2 cellular contexts compared by ENCODE assay signal in genomic region chr3:99871231-99871898, GRCh38.
TF ChIP-seq lines count a peak whose summit lies in the region.

No MANE protein-coding gene starts in this region.

TF ChIP-seq in SK-N-SH, 30 proteins besides CTCF, POLR2A, EP300 and RAD21 (continued from another document):
- TF ChIP-seq GATA2 (CRISPR knock-in tag; IDR thresholded peaks at IDR 0.05) (no peak), FOXM1 (IDR thresholded peaks at IDR 0.05; ENCODE audit: low read depth) (no peak), ZBTB33 (IDR thresholded peaks at IDR 0.05; ENCODE audit: borderline replicate concordance, low read depth) (no peak), ELF1 (IDR thresholded peaks at IDR 0.05) (no peak), EZH2phosphoT487 (IDR thresholded peaks at IDR 0.05; ENCODE audit: borderline replicate concordance, low read depth) (no peak), PBX3 (IDR thresholded peaks at IDR 0.05) (no peak), POLR2AphosphoS5 (IDR thresholded peaks at IDR 0.05; ENCODE audit: low read depth, low read length) (no peak), FOXJ3 (CRISPR knock-in tag; IDR thresholded peaks at IDR 0.05) (no peak), JUND (IDR thresholded peaks at IDR 0.05) (no peak), USF2 (IDR thresholded peaks at IDR 0.05; ENCODE audit: borderline replicate concordance, low read depth, low read length) (no peak), USF1 (IDR thresholded peaks at IDR 0.05; ENCODE audit: borderline replicate concordance, low read depth) (no peak)
TF ChIP-seq in SK-N-SH: peak in this region for 0.

TF ChIP-seq in SK-N-SH treated with all-trans-retinoic acid at 6 μM for 48 hours, 23 proteins besides CTCF, POLR2A, EP300 and RAD21 (continued from another document):
- no peak for TF ChIP-seq CSRNP3 (CRISPR knock-in tag; IDR thresholded peaks at IDR 0.05)
